Comparison of ENCODE assay signal across 1 cellular context in the genomic region with DNA sequence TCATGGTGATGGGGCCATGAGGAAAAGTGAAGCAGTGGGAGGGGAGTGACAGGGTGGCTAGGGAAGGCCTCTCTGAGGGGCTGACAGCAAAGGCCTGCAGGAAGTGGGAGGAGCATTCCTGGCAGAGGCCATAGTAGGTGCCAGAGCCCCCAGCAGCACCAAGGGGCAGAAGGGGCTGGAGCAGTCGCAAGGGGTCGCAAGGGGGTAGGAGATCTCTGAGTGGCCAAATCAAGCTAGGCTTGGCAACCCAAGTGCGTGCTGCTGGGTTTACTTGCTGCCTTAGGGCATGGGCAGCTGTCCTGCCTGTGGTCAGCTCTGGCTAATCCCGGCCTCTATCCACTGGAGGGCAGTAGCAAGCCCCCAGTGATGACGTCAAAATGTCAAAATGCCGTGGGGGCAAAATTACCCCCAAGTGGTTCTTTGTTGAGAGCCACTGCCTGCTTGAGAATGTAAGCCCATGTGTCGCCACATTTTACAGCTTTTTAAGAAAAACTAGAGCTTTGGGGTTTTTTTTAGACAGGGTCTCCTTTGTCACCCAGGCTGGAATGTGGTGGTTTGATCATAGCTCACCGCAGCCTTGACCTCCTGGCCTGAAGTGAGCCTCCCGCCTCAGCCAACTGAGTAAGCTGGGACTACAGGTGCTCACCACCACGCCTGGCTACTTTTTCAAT.
TF ChIP-seq lines count a peak whose summit lies in the region.

No MANE protein-coding gene starts in this region.

TF ChIP-seq in H1, 55 proteins besides CTCF, POLR2A, EP300 and RAD21:
- peak; percentile 16; the same call in 1 of the 2 replicates for TF ChIP-seq YY1 (IDR thresholded peaks at IDR 0.05; ENCODE audit: low read depth, low read length)
- peak in 1 of 2 experiments; percentile 96; a peak in 2 of 4 replicates for TF ChIP-seq SIN3A (conservative IDR thresholded peaks at IDR 0.05 in 1 of 2, IDR thresholded peaks at IDR 0.05 in 1 of 2; ENCODE audit: low read depth in 1 of 2, low read length in 2 of 2)
- TF ChIP-seq JUN (IDR thresholded peaks at IDR 0.05; ENCODE audit: low read depth, low read length), result peak; percentile 29; the same call in 1 of the 2 replicates
- TF ChIP-seq CREB1 (IDR thresholded peaks at IDR 0.05), result peak; percentile 91
- TF ChIP-seq, protein P1, sequence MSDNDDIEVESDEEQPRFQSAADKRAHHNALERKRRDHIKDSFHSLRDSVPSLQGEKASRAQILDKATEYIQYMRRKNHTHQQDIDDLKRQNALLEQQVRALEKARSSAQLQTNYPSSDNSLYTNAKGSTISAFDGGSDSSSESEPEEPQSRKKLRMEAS (IDR thresholded peaks at IDR 0.05), result peak; percentile 28; the same call in 1 of the 2 replicates
- no peak for TF ChIP-seq GABPA (IDR thresholded peaks at IDR 0.05; ENCODE audit: borderline replicate concordance, insufficient read depth, low read length)
- TF ChIP-seq, protein P2, sequence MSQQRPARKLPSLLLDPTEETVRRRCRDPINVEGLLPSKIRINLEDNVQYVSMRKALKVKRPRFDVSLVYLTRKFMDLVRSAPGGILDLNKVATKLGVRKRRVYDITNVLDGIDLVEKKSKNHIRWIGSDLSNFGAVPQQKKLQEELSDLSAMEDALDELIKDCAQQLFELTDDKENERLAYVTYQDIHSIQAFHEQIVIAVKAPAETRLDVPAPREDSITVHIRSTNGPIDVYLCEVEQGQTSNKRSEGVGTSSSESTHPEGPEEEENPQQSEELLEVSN (IDR thresholded peaks at IDR 0.05), result no peak
- TF ChIP-seq HDAC2 (IDR thresholded peaks at IDR 0.05; ENCODE audit: borderline replicate concordance in 1 of 2, low read depth in 2 of 2, low read length in 2 of 2), result 0 out of 4 replicates have a peak, but pooled peaks have one; percentile 23 to 39
- peak; percentile 70; the same call in 1 of the 2 replicates for TF ChIP-seq JUND (IDR thresholded peaks at IDR 0.05; ENCODE audit: low read length)
- TF ChIP-seq RFX5 (IDR thresholded peaks at IDR 0.05; ENCODE audit: borderline replicate concordance, low read depth, low read length), result no peak
- TF ChIP-seq, protein P3, sequence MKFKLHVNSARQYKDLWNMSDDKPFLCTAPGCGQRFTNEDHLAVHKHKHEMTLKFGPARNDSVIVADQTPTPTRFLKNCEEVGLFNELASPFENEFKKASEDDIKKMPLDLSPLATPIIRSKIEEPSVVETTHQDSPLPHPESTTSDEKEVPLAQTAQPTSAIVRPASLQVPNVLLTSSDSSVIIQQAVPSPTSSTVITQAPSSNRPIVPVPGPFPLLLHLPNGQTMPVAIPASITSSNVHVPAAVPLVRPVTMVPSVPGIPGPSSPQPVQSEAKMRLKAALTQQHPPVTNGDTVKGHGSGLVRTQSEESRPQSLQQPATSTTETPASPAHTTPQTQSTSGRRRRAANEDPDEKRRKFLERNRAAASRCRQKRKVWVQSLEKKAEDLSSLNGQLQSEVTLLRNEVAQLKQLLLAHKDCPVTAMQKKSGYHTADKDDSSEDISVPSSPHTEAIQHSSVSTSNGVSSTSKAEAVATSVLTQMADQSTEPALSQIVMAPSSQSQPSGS (IDR thresholded peaks at IDR 0.05; ENCODE audit: low read length), result peak; percentile 85; the same call in 1 of the 2 replicates
- TF ChIP-seq SAP30 (IDR thresholded peaks at IDR 0.05; ENCODE audit: insufficient read depth, insufficient replicate concordance, low read length), result no peak
TF ChIP-seq in H1: peak in this region for 8.
